ENCODE assay signal across 30 cellular contexts in the genomic region with DNA sequence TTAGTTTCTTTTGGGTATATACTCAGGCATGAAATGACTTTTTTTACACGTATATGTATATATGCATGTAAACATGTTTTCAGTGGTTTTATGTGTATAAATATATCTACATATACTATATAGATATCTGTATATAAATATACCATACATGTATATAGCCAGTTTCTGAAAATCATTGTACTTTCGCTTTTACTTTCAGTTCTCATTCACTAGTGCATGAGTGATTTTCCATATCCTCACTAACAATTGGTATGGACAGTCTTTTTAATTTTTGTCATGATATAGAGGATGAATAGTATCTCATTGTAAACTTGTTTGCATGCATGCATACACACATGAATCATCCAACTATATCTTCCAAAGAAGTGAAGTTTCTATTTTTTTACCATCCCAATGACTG.
"Had no signal": no experiment of that assay in that cellular context is flagged by ENCODE, and none has a peak within 500 bp of the region (broad histone marks: within the 10 kb centered on the region; RNA-seq: fewer than 3 reads in every experiment).

No MANE protein-coding gene starts in this region.

- H3K27me3 ChIP-seq: brain microvascular endothelial cell, dorsolateral prefrontal cortex had no signal

- H3K27ac ChIP-seq: brain microvascular endothelial cell, coronary artery, dorsolateral prefrontal cortex had no signal

- DNase-seq: activated CD4-positive, alpha-beta memory T cell treated with anti-CD3 and anti-CD28 coated beads for 36 hours; activated CD4-positive, alpha-beta T cell treated with anti-CD3 and anti-CD28 coated beads for 36 hours; activated CD4-positive, alpha-beta T cell treated with anti-CD3 and anti-CD28 coated beads, Interleukin-2, amount 10 ng/mL, durations not matched to agents 24 days and 14 days; activated CD4-positive, CD25-positive, alpha-beta regulatory T cell; activated CD4-positive, CD25-positive, alpha-beta regulatory T cell treated with anti-CD3 and anti-CD28 coated beads, Interleukin-2, amount 50 U/mL, for 72 hours; activated CD8-positive, alpha-beta memory T cell treated with anti-CD3 and anti-CD28 coated beads, Interleukin-2, amount 50 U/mL, for 48 hours; activated effector memory CD4-positive, alpha-beta T cell treated with Interleukin-2 at 50 U/mL for 16 hours; activated gamma-delta T cell treated with Interleukin-2 at 50 U/mL for 16 hours; activated naive CD4-positive, alpha-beta T cell treated with anti-CD3 and anti-CD28 coated beads, Interleukin-2, amount 50 U/mL, for 16 hours; activated naive CD4-positive, alpha-beta T cell treated with Interleukin-2 at 50 U/mL for 16 hours; activated T-cell treated with anti-CD3 and anti-CD28 coated beads for 4 hours; activated T-cell treated with anti-CD3 and anti-CD28 coated beads, Interleukin-2, amount 50 U/mL, for 24 hours; activated T-cell treated with anti-CD3 and anti-CD28 coated beads, Interleukin-2, amount 50 U/mL, for 72 hours; amniotic stem cell; anterior cingulate cortex; brain microvascular endothelial cell; dorsolateral prefrontal cortex; effector memory CD4-positive, alpha-beta T cell; endodermal cell; foreskin fibroblast; head of caudate nucleus; T-helper 2 cell had no signal

- H3K4me3 ChIP-seq: coronary artery, dorsolateral prefrontal cortex had no signal

- ATAC-seq: activated CD4-positive, alpha-beta T cell treated with anti-CD3 and anti-CD28 coated beads for 36 hours; activated T-cell treated with anti-CD3 and anti-CD28 coated beads, Interleukin-2, amount 50 U/mL, for 72 hours; esophagus mucosa had no signal

- H3K27ac Mint-ChIP-seq: activated CD4-positive, alpha-beta memory T cell treated with anti-CD3 and anti-CD28 coated beads for 36 hours; activated CD4-positive, alpha-beta T cell treated with anti-CD3 and anti-CD28 coated beads for 36 hours; activated CD4-positive, alpha-beta T cell treated with anti-CD3 and anti-CD28 coated beads, Interleukin-2, amount 10 ng/mL, durations not matched to agents 24 days and 14 days; activated naive CD8-positive, alpha-beta T cell; activated T-cell treated with anti-CD3 and anti-CD28 coated beads, Interleukin-2, amount 50 U/mL, for 24 hours; activated T-cell treated with anti-CD3 and anti-CD28 coated beads, Interleukin-2, amount 50 U/mL, for 72 hours; dendritic cell treated with granulocyte-macrophage colony-stimulating factor and Interleukin-4, amounts not matched to agents 40 ng/mL and 50 ng/mL, for 4 days; endodermal cell had no signal

- FAIRE-seq: astrocyte, bronchial epithelial cell, frontal cortex had no signal

- H3K36me3 ChIP-seq: brain microvascular endothelial cell had no signal

- H3K36me3 Mint-ChIP-seq: activated CD4-positive, alpha-beta memory T cell treated with anti-CD3 and anti-CD28 coated beads for 36 hours; activated naive CD8-positive, alpha-beta T cell had no signal

- H3K4me1 Mint-ChIP-seq: activated CD4-positive, alpha-beta T cell treated with anti-CD3 and anti-CD28 coated beads for 36 hours; activated CD4-positive, alpha-beta T cell treated with anti-CD3 and anti-CD28 coated beads, Interleukin-2, amount 10 ng/mL, durations not matched to agents 24 days and 14 days; central memory CD8-positive, alpha-beta T cell; endodermal cell had no signal

- H3K4me3 Mint-ChIP-seq: activated CD4-positive, alpha-beta memory T cell treated with anti-CD3 and anti-CD28 coated beads for 36 hours; activated CD4-positive, alpha-beta T cell treated with anti-CD3 and anti-CD28 coated beads for 36 hours; activated CD4-positive, alpha-beta T cell treated with anti-CD3 and anti-CD28 coated beads, Interleukin-2, amount 10 ng/mL, durations not matched to agents 24 days and 14 days; activated naive CD8-positive, alpha-beta T cell; activated T-cell treated with anti-CD3 and anti-CD28 coated beads, Interleukin-2, amount 50 U/mL, for 24 hours; activated T-cell treated with anti-CD3 and anti-CD28 coated beads, Interleukin-2, amount 50 U/mL, for 72 hours; central memory CD8-positive, alpha-beta T cell; dendritic cell treated with granulocyte-macrophage colony-stimulating factor and Interleukin-4, amounts not matched to agents 40 ng/mL and 50 ng/mL, for 4 days; endodermal cell had no signal

- H3K27me3 Mint-ChIP-seq: activated CD4-positive, alpha-beta memory T cell treated with anti-CD3 and anti-CD28 coated beads for 36 hours; activated CD4-positive, alpha-beta T cell treated with anti-CD3 and anti-CD28 coated beads for 36 hours; activated CD4-positive, alpha-beta T cell treated with anti-CD3 and anti-CD28 coated beads, Interleukin-2, amount 10 ng/mL, durations not matched to agents 24 days and 14 days; activated naive CD8-positive, alpha-beta T cell; activated T-cell treated with anti-CD3 and anti-CD28 coated beads, Interleukin-2, amount 50 U/mL, for 24 hours; central memory CD8-positive, alpha-beta T cell; dendritic cell treated with granulocyte-macrophage colony-stimulating factor and Interleukin-4, amounts not matched to agents 40 ng/mL and 50 ng/mL, for 4 days had no signal
